ENCODE assay signal across 16 cellular contexts in genomic region chr16:87535855-87536794, GRCh38. TPM values are rescaled to one million over a fixed set of nuclear protein-coding genes. Genes with fewer than 3 reads are reported as not detected.
DNase-seq lines count a peak whose midpoint lies in the region; ATAC-seq and TF ChIP-seq lines count a peak whose summit lies in the region.
"Had no signal": no experiment of that assay in that cellular context is flagged by ENCODE, and none has a peak within 500 bp of the region (broad histone marks: within the 10 kb centered on the region; RNA-seq: fewer than 3 reads in every experiment).

No MANE protein-coding gene starts in this region.

- TF ChIP-seq CTCF in MM.1S (IDR thresholded peaks at IDR 0.05; ENCODE audit: low read length) (no peak), WTC11 (IDR thresholded peaks at IDR 0.05) (no peak), neural progenitor cell (IDR thresholded peaks at IDR 0.05) (no peak)

- H3K4me1 ChIP-seq in MM.1S (ENCODE audit: low read length) (no peaks in the 10 kb centered on the region), iPS-15b (ENCODE audit: control insufficient read depth, insufficient read depth, low read length) (no peaks in the 10 kb centered on the region), neural progenitor cell (peaks cover 13% of the 10 kb centered on the region)

- DNase-seq in MM.1S (no peak), WTC11 (ENCODE audit: low spot score) (no peak), neural progenitor cell (ENCODE audit: low spot score) (no peak), NCI-H146 (lab: John Stamatoyannopoulos, UW) (no peak)
- DNase-seq in central memory CD4-positive, alpha-beta T cell: no peak
- DNase-seq in activated CD4-positive, alpha-beta T cell treated with anti-CD3 and anti-CD28 coated beads, Interleukin-2, amount 50 U/mL, for 1 hour: no peak
- DNase-seq: AML-193, DMS79, H7, NCI-H1105, NCI-H1694 treated with DMSO at 0.1 percent for 48 hours, NCI-H524 had no signal

- peak; percentile 75 for ATAC-seq in WTC11
- ATAC-seq: Panc1 had no signal

- peaks cover 24% of the 10 kb centered on the region for H3K27me3 Mint-ChIP-seq in WTC11 (ENCODE audit: low read depth)
- peaks cover 4% of the 10 kb centered on the region for H3K27me3 Mint-ChIP-seq in neural progenitor cell (ENCODE audit: insufficient read depth, low read depth)

- no peaks in the 10 kb centered on the region for H3K79me2 ChIP-seq in MM.1S (ENCODE audit: low read length)
- no peaks in the 10 kb centered on the region for H3K79me2 ChIP-seq in neural progenitor cell (ENCODE audit: low read depth)

- H3K27ac Mint-ChIP-seq in WTC11 (no peak overlapping the region), neural progenitor cell (no peak overlapping the region)

- H3K4me2 ChIP-seq in MM.1S (ENCODE audit: low read depth, low read length) (peak overlapping the region; percentile 18; the same call in 1 of the 2 replicates), neural progenitor cell (no peak overlapping the region)

- peak overlapping the region; percentile 22; the same call in 1 of the 2 replicates for H3K4me3 ChIP-seq in MM.1S (ENCODE audit: low read length)
- peak overlapping the region; percentile 33 for H3K4me3 ChIP-seq in iPS-15b (ENCODE audit: low read depth, low read length)
- H3K4me3 ChIP-seq in neural progenitor cell: no peak overlapping the region
- H3K4me3 ChIP-seq: SJSA1 had no signal

- H3K9me3 ChIP-seq in MM.1S (replicated peaks; ENCODE audit: insufficient read depth, low read length) (no peaks in the 10 kb centered on the region), iPS-15b (ENCODE audit: control insufficient read depth, insufficient read depth, low read length) (no peaks in the 10 kb centered on the region), neural progenitor cell (ENCODE audit: low read depth) (no peaks in the 10 kb centered on the region)

- H3K27me3 ChIP-seq in MM.1S (replicated peaks; ENCODE audit: insufficient read depth, low read length) (peaks cover 67% of the 10 kb centered on the region), iPS-15b (ENCODE audit: control insufficient read depth, insufficient read depth, low read length) (no peaks in the 10 kb centered on the region), neural progenitor cell (no peaks in the 10 kb centered on the region)
- H3K27me3 ChIP-seq: SJSA1 had no signal

- H3F3A ChIP-seq in MM.1S (ENCODE audit: insufficient read depth, low read length) (no peaks in the 10 kb centered on the region), neural progenitor cell (ENCODE audit: low read depth) (no peaks in the 10 kb centered on the region)

- peaks cover 54% of the 10 kb centered on the region for H3K9me3 Mint-ChIP-seq in WTC11
- H3K9me3 Mint-ChIP-seq in neural progenitor cell: peaks cover 24% of the 10 kb centered on the region

- H3K36me3 Mint-ChIP-seq in WTC11 (peaks cover 33% of the 10 kb centered on the region), neural progenitor cell (no peaks in the 10 kb centered on the region)

- H3K4me3 Mint-ChIP-seq in WTC11 (peak overlapping the region; percentile 12; the same call in 1 of the 2 replicates), neural progenitor cell (no peak overlapping the region)

- no peaks in the 10 kb centered on the region for H3K9me2 ChIP-seq in MM.1S (replicated peaks; ENCODE audit: insufficient read depth, low read length)

- H3K9ac ChIP-seq in MM.1S (ENCODE audit: low read length) (no peak overlapping the region), iPS-15b (ENCODE audit: low read depth, low read length) (no peak overlapping the region), neural progenitor cell (no peak overlapping the region)

- POLR2A ChIA-PET in WTC11 (lab: Charles Lee): no interaction called here

- H3K36me3 ChIP-seq in MM.1S (replicated peaks; ENCODE audit: insufficient read depth, low read length): no peaks in the 10 kb centered on the region
- peaks cover 2% of the 10 kb centered on the region for H3K36me3 ChIP-seq in iPS-15b (ENCODE audit: control insufficient read depth, insufficient read depth, low read length)
- H3K36me3 ChIP-seq in neural progenitor cell: no peaks in the 10 kb centered on the region
- H3K36me3 ChIP-seq: SJSA1 had no signal

- CTCF ChIA-PET in WTC11 (lab: Charles Lee): interaction anchor here (1.0 to 1.3 kb wide), 2 partner anchors 35 to 120 kb away, joined by 3 read pairs; no protein-coding TSS in a partner anchor

- peaks cover 25% of the 10 kb centered on the region for H3K4me1 Mint-ChIP-seq in WTC11
- H3K4me1 Mint-ChIP-seq in neural progenitor cell: peaks cover 32% of the 10 kb centered on the region

- H4K20me1 ChIP-seq in MM.1S (ENCODE audit: insufficient read depth, low read length): no peaks in the 10 kb centered on the region
- no peaks in the 10 kb centered on the region for H4K20me1 ChIP-seq in neural progenitor cell (ENCODE audit: low read depth)

- no peak overlapping the region for H2AFZ ChIP-seq in MM.1S (ENCODE audit: low read length)
- peak overlapping the region; percentile 5 for H2AFZ ChIP-seq in neural progenitor cell (replicated peaks)

- H3K27ac ChIP-seq in MM.1S (ENCODE audit: low read length) (no peak overlapping the region), neural progenitor cell (no peak overlapping the region)
- H3K27ac ChIP-seq: C4-2B, SJSA1 had no signal

TF ChIP-seq in WTC11, 78 proteins besides CTCF, POLR2A, EP300 and RAD21 (continues in another document):
- TF ChIP-seq NFE2L1 (CRISPR knock-in tag; IDR thresholded peaks at IDR 0.05): no peak
- no peak for TF ChIP-seq ZNF232 (CRISPR knock-in tag; IDR thresholded peaks at IDR 0.05)
- TF ChIP-seq HMGA2 (CRISPR knock-in tag; IDR thresholded peaks at IDR 0.05): no peak
- TF ChIP-seq, protein P1, sequence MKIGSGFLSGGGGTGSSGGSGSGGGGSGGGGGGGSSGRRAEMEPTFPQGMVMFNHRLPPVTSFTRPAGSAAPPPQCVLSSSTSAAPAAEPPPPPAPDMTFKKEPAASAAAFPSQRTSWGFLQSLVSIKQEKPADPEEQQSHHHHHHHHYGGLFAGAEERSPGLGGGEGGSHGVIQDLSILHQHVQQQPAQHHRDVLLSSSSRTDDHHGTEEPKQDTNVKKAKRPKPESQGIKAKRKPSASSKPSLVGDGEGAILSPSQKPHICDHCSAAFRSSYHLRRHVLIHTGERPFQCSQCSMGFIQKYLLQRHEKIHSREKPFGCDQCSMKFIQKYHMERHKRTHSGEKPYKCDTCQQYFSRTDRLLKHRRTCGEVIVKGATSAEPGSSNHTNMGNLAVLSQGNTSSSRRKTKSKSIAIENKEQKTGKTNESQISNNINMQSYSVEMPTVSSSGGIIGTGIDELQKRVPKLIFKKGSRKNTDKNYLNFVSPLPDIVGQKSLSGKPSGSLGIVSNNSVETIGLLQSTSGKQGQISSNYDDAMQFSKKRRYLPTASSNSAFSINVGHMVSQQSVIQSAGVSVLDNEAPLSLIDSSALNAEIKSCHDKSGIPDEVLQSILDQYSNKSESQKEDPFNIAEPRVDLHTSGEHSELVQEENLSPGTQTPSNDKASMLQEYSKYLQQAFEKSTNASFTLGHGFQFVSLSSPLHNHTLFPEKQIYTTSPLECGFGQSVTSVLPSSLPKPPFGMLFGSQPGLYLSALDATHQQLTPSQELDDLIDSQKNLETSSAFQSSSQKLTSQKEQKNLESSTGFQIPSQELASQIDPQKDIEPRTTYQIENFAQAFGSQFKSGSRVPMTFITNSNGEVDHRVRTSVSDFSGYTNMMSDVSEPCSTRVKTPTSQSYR (CRISPR knock-in tag; IDR thresholded peaks at IDR 0.05): no peak
- TF ChIP-seq PRDM15 (CRISPR knock-in tag; IDR thresholded peaks at IDR 0.05): no peak
- TF ChIP-seq, protein P2, sequence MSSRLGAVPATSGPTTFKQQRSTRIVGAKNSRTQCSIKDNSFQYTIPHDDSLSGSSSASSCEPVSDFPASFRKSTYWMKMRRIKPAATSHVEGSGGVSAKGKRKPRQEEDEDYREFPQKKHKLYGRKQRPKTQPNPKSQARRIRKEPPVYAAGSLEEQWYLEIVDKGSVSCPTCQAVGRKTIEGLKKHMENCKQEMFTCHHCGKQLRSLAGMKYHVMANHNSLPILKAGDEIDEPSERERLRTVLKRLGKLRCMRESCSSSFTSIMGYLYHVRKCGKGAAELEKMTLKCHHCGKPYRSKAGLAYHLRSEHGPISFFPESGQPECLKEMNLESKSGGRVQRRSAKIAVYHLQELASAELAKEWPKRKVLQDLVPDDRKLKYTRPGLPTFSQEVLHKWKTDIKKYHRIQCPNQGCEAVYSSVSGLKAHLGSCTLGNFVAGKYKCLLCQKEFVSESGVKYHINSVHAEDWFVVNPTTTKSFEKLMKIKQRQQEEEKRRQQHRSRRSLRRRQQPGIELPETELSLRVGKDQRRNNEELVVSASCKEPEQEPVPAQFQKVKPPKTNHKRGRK (CRISPR knock-in tag; IDR thresholded peaks at IDR 0.05; ENCODE audit: borderline replicate concordance): no peak
- no peak for TF ChIP-seq NFATC4 (CRISPR knock-in tag; IDR thresholded peaks at IDR 0.05)
- no peak for TF ChIP-seq ZNF396 (CRISPR knock-in tag; IDR thresholded peaks at IDR 0.05; ENCODE audit: borderline replicate concordance)
- no peak for TF ChIP-seq RORB (CRISPR knock-in tag; IDR thresholded peaks at IDR 0.05)

RNA-seq across cellular contexts. Expression of gene ZCCHC14, which starts 43.3 kb away (rescaled TPM):
- total RNA-seq in WTC11 (2021) (30.6 to 33.8 TPM (median 30.9 TPM) in 3 replicates), neural progenitor cell (ENCODE audit: low replicate concordance) (10.3 and 11.7 TPM in 2 replicates)
